In genomic region chr2:127676906-127677305, GRCh38 we compare ENCODE assay signal across 28 cellular contexts. TPM values are rescaled to one million over a fixed set of nuclear protein-coding genes. Genes with fewer than 3 reads are reported as not detected.
DNase-seq lines count a peak whose midpoint lies in the region; ATAC-seq and TF ChIP-seq lines count a peak whose summit lies in the region.
"Had no signal": no experiment of that assay in that cellular context is flagged by ENCODE, and none has a peak within 500 bp of the region (broad histone marks: within the 10 kb centered on the region; RNA-seq: fewer than 3 reads in every experiment).

No MANE protein-coding gene starts in this region.

- CTCF ChIA-PET in PC-3 (lab: Charles Lee) = interaction anchor here (2.2 kb wide), 1 partner anchor 86 kb away, joined by 19 read pairs; no protein-coding TSS in a partner anchor

- POLR2A ChIA-PET in PC-3 (lab: Charles Lee; ENCODE audit: unreplicated experiment) = no interaction called here

- H3K27ac ChIP-seq in left ventricle myocardium inferior (replicated peaks) = peak overlapping the region; percentile 99
- H3K27ac ChIP-seq in neural progenitor cell = no peak overlapping the region
- H3K27ac ChIP-seq in uterus = no peak overlapping the region
- no peak overlapping the region for H3K27ac ChIP-seq in PC-3 (ENCODE audit: low read length)
- H3K27ac ChIP-seq: brain microvascular endothelial cell, SK-N-MC, thyroid gland had no signal

- no peak overlapping the region for H2AFZ ChIP-seq in neural progenitor cell (replicated peaks)
- H2AFZ ChIP-seq in PC-3 (ENCODE audit: low read length) = no peak overlapping the region
- H2AFZ ChIP-seq: GM23248 had no signal

- no peak for DNase-seq in left ventricle myocardium inferior
- no peak for DNase-seq in left cardiac atrium
- peak; percentile 59 for DNase-seq in left ventricle myocardium superior
- DNase-seq in neural progenitor cell (ENCODE audit: low spot score) = no peak
- peak; percentile 38 for DNase-seq in ureter (ENCODE audit: low spot score)
- DNase-seq in uterus = no peak
- DNase-seq in PC-3 = no peak
- DNase-seq in stimulated activated CD4-positive, alpha-beta T cell treated with anti-CD3 and anti-CD28 coated beads, Interleukin-4, amount 100 ng/mL, for 24 hours = no peak
- DNase-seq: activated CD4-positive, alpha-beta T cell treated with anti-CD3 and anti-CD28 coated beads, Interleukin-2, amount 50 U/mL, for 4 hours; activated CD8-positive, alpha-beta memory T cell treated with anti-CD3 and anti-CD28 coated beads, Interleukin-2, amount 10 ng/mL, durations not matched to agents 7 days and 5 days; activated naive CD4-positive, alpha-beta T cell; activated T-cell treated with anti-CD3 and anti-CD28 coated beads, Interleukin-2, amount 50 U/mL, for 48 hours; amniotic stem cell; brain microvascular endothelial cell; GM23248; hypothalamus; MM.1S; naive thymus-derived CD8-positive, alpha-beta T cell; NCI-H1105 treated with DMSO at 0.1 percent for 48 hours; NCI-H187 treated with DMSO at 0.1 percent for 48 hours; NCI-H2171; NCI-H510A; OCI-M1; stimulated activated CD4-positive, alpha-beta T cell treated with anti-CD3 and anti-CD28 coated beads, Interleukin-1b, Interleukin-23, amount 100 ng/mL, for 48 hours; thyroid gland had no signal

- H3K9me3 ChIP-seq in left ventricle myocardium inferior (replicated peaks) (no peaks in the 10 kb centered on the region), neural progenitor cell (ENCODE audit: low read depth) (no peaks in the 10 kb centered on the region), uterus (no peaks in the 10 kb centered on the region), PC-3 (ENCODE audit: low read length) (no peaks in the 10 kb centered on the region)
- H3K9me3 ChIP-seq: thyroid gland had no signal

- H3K9me2 ChIP-seq in PC-3 (replicated peaks; ENCODE audit: low read length) = no peaks in the 10 kb centered on the region

- no peaks in the 10 kb centered on the region for H3K27me3 ChIP-seq in left ventricle myocardium inferior (ENCODE audit: low read depth)
- peaks cover 68% of the 10 kb centered on the region for H3K27me3 ChIP-seq in neural progenitor cell
- no peaks in the 10 kb centered on the region for H3K27me3 ChIP-seq in uterus
- no peaks in the 10 kb centered on the region for H3K27me3 ChIP-seq in PC-3 (ENCODE audit: low read length)
- H3K27me3 ChIP-seq: brain microvascular endothelial cell, thyroid gland had no signal

- H3K4me3 Mint-ChIP-seq in neural progenitor cell = peak overlapping the region; percentile 75
- H3K4me3 Mint-ChIP-seq: activated CD8-positive, alpha-beta memory T cell treated with anti-CD3 and anti-CD28 coated beads, Interleukin-2, amount 10 ng/mL, durations not matched to agents 7 days and 5 days; stimulated activated naive CD8-positive, alpha-beta T cell treated with anti-CD3 and anti-CD28 coated beads, Interleukin-15, Interleukin-2, amounts not matched to agents 100 ng/mL and 50 ng/mL, for 24 hours had no signal

- H4K20me1 ChIP-seq in neural progenitor cell (ENCODE audit: low read depth) (peaks cover 12% of the 10 kb centered on the region), PC-3 (ENCODE audit: low read length) (no peaks in the 10 kb centered on the region)

- H3K4me1 ChIP-seq in left ventricle myocardium inferior = peaks cover 89% of the 10 kb centered on the region
- H3K4me1 ChIP-seq in neural progenitor cell = peaks cover 4% of the 10 kb centered on the region
- H3K4me1 ChIP-seq in uterus = peaks cover 0 to 10% of the 10 kb centered on the region in 2 donors
- H3K4me1 ChIP-seq in PC-3 (ENCODE audit: insufficient read depth, low read length) = peaks cover 5% of the 10 kb centered on the region; the same call in 1 of the 2 replicates

- no peak for TF ChIP-seq CTCF in left ventricle myocardium inferior (IDR thresholded peaks at IDR 0.05; ENCODE audit: borderline replicate concordance)
- no peak for TF ChIP-seq CTCF in neural progenitor cell (IDR thresholded peaks at IDR 0.05)
- TF ChIP-seq CTCF in uterus (IDR thresholded peaks at IDR 0.05) = no peak
- TF ChIP-seq CTCF in PC-3 (conservative IDR thresholded peaks at IDR 0.05; ENCODE audit: low read depth, low read length) = no peak

- no peak overlapping the region for H3K27ac Mint-ChIP-seq in neural progenitor cell
- H3K27ac Mint-ChIP-seq: activated CD8-positive, alpha-beta memory T cell treated with anti-CD3 and anti-CD28 coated beads, Interleukin-2, amount 10 ng/mL, durations not matched to agents 7 days and 5 days; stimulated activated naive CD8-positive, alpha-beta T cell treated with anti-CD3 and anti-CD28 coated beads, Interleukin-15, Interleukin-2, amounts not matched to agents 100 ng/mL and 50 ng/mL, for 24 hours; T-helper 1 cell treated with Interleukin-12 subunit alpha and Interleukin-12 subunit beta and Interleukin-4 antibody, amounts not matched to agents 30 μg/mL and 1 μg/mL, for 36 hours had no signal

- no peaks in the 10 kb centered on the region for H3K9me3 Mint-ChIP-seq in neural progenitor cell
- H3K9me3 Mint-ChIP-seq: naive thymus-derived CD8-positive, alpha-beta T cell; stimulated activated naive CD8-positive, alpha-beta T cell treated with anti-CD3 and anti-CD28 coated beads, Interleukin-15, Interleukin-2, amounts not matched to agents 100 ng/mL and 50 ng/mL, for 24 hours; T-helper 1 cell treated with Interleukin-12 subunit alpha and Interleukin-12 subunit beta and Interleukin-4 antibody, amounts not matched to agents 30 μg/mL and 1 μg/mL, for 36 hours had no signal

- ATAC-seq in left cardiac atrium (no peak), left ventricle myocardium superior (peak; percentile 37), PC-3 (no peak)
- ATAC-seq: activated CD8-positive, alpha-beta memory T cell treated with anti-CD3 and anti-CD28 coated beads, Interleukin-2, amount 10 ng/mL, durations not matched to agents 7 days and 5 days; naive thymus-derived CD8-positive, alpha-beta T cell had no signal

- intact Hi-C loops in left ventricle myocardium inferior (cut with micrococcal nuclease) = no loop called here
- intact Hi-C loops in left cardiac atrium (cut with DNase I) = no loop called here
- intact Hi-C loops in left ventricle myocardium superior (cut with micrococcal nuclease) = no loop called here
- intact Hi-C loops in uterus (cut with DNase I; ENCODE audit: low total_unique reads) = no loop called here
- intact Hi-C loops in PC-3 (cut with micrococcal nuclease) = no loop called here

- no peaks in the 10 kb centered on the region for H3K79me2 ChIP-seq in neural progenitor cell (ENCODE audit: low read depth)
- no peaks in the 10 kb centered on the region for H3K79me2 ChIP-seq in PC-3 (ENCODE audit: low read length)

- no peak overlapping the region for H3K4me2 ChIP-seq in neural progenitor cell
- H3K4me2 ChIP-seq in PC-3 (ENCODE audit: low read length) = no peak overlapping the region

- peaks cover 18% of the 10 kb centered on the region for H3K4me1 Mint-ChIP-seq in neural progenitor cell

- H3K27me3 Mint-ChIP-seq in neural progenitor cell (ENCODE audit: insufficient read depth, low read depth) = peaks cover 32% of the 10 kb centered on the region

- peaks cover 2% of the 10 kb centered on the region for H3K36me3 ChIP-seq in left ventricle myocardium inferior
- no peaks in the 10 kb centered on the region for H3K36me3 ChIP-seq in neural progenitor cell
- no peaks in the 10 kb centered on the region for H3K36me3 ChIP-seq in uterus
- no peaks in the 10 kb centered on the region for H3K36me3 ChIP-seq in PC-3 (ENCODE audit: low read depth, low read length)
- H3K36me3 ChIP-seq: brain microvascular endothelial cell, thyroid gland had no signal

- BruUV-seq in PC-3 (replicated peaks; lab: Mats Ljungman, UMichigan) = no TSS peak

- TF ChIP-seq POLR2A in uterus (IDR thresholded peaks at IDR 0.05) = no peak

- no peaks in the 10 kb centered on the region for H3F3A ChIP-seq in neural progenitor cell (ENCODE audit: low read depth)
- no peaks in the 10 kb centered on the region for H3F3A ChIP-seq in PC-3 (ENCODE audit: low read length, unreplicated experiment)

- H3K4me3 ChIP-seq in left ventricle myocardium inferior (no peak overlapping the region), neural progenitor cell (no peak overlapping the region), uterus (no peak overlapping the region), PC-3 (ENCODE audit: low read length) (no peak overlapping the region)
- H3K4me3 ChIP-seq: SK-N-MC, thyroid gland had no signal

- H3K9ac ChIP-seq in neural progenitor cell (no peak overlapping the region), PC-3 (ENCODE audit: low read length) (no peak overlapping the region)
- H3K9ac ChIP-seq: GM23248 had no signal

- no peaks in the 10 kb centered on the region for H3K36me3 Mint-ChIP-seq in neural progenitor cell
- H3K36me3 Mint-ChIP-seq: activated CD8-positive, alpha-beta memory T cell treated with anti-CD3 and anti-CD28 coated beads, Interleukin-2, amount 10 ng/mL, durations not matched to agents 7 days and 5 days had no signal

RNA-seq across cellular contexts. Expression of gene LIMS2, which starts 1.6 kb away (rescaled TPM):
- total RNA-seq in left ventricle myocardium inferior = 173 TPM
- total RNA-seq in left cardiac atrium = 100 to 1,000 TPM; 157 to 204 TPM
- 274 TPM for total RNA-seq in left ventricle myocardium superior
- 1.2 TPM in 1 of 2 replicates, not detected in the other for total RNA-seq in neural progenitor cell (ENCODE audit: low replicate concordance)
- total RNA-seq in ureter = 112 TPM
- 100 to 1,000 TPM in 1 of 4 donors, 10 to 100 TPM in 3; 15.8 to 298 (median 66.2) TPM for total RNA-seq in uterus
- total RNA-seq in PC-3 (2014; rRNA removed) = 4.6 and 5.0 TPM in 2 replicates

RNA-seq across cellular contexts. Expression of gene SFT2D3, which starts 24.4 kb away (rescaled TPM):
- total RNA-seq in left ventricle myocardium inferior (2.9 TPM), left cardiac atrium (1 to 10 TPM; 3.3 to 4.7 TPM), left ventricle myocardium superior (3.1 TPM), neural progenitor cell (ENCODE audit: low replicate concordance) (22.8 and 30.6 TPM in 2 replicates), ureter (7.3 TPM), uterus (10 to 100 TPM in 2 of 4 donors, 1 to 10 TPM in 2; 5.9 to 27.2 (median 11.1) TPM), PC-3 (2014; rRNA removed) (4.2 and 5.4 TPM in 2 replicates)

RNA-seq across cellular contexts. Expression of gene GPR17, which starts 31.0 kb away (rescaled TPM):
- total RNA-seq in left ventricle myocardium inferior (0.16 TPM), left cardiac atrium (under 1 TPM in 1 of 2 donors, not detected in 1; 0.24 TPM), left ventricle myocardium superior (0.25 TPM), neural progenitor cell (ENCODE audit: low replicate concordance) (not detected in 2 replicates), ureter (not detected), uterus (under 1 TPM in 1 of 4 donors, not detected in 3; 0.41 TPM), PC-3 (2014; rRNA removed) (0.92 and 1.0 TPM in 2 replicates)
- total RNA-seq: activated CD8-positive, alpha-beta memory T cell treated with anti-CD3 and anti-CD28 coated beads, Interleukin-2, amount 10 ng/mL, durations not matched to agents 7 days and 5 days; GM23248; naive thymus-derived CD8-positive, alpha-beta T cell; thyroid gland had no signal

Comparison
In these comparisons a context has a peak if more than half of its experiments do, and no peak if none do; other contexts are left out.
1. DNase-seq: peak in left ventricle myocardium superior (single experiment) and ureter (single experiment); none in left ventricle myocardium inferior (single experiment), left cardiac atrium (single experiment), neural progenitor cell (single experiment), uterus (0 of 2), PC-3 (single experiment) and stimulated activated CD4-positive, alpha-beta T cell treated with anti-CD3 and anti-CD28 coated beads, Interleukin-4, amount 100 ng/mL, for 24 hours (single experiment).